1 cellular context compared by ENCODE assay signal in the genomic region with DNA sequence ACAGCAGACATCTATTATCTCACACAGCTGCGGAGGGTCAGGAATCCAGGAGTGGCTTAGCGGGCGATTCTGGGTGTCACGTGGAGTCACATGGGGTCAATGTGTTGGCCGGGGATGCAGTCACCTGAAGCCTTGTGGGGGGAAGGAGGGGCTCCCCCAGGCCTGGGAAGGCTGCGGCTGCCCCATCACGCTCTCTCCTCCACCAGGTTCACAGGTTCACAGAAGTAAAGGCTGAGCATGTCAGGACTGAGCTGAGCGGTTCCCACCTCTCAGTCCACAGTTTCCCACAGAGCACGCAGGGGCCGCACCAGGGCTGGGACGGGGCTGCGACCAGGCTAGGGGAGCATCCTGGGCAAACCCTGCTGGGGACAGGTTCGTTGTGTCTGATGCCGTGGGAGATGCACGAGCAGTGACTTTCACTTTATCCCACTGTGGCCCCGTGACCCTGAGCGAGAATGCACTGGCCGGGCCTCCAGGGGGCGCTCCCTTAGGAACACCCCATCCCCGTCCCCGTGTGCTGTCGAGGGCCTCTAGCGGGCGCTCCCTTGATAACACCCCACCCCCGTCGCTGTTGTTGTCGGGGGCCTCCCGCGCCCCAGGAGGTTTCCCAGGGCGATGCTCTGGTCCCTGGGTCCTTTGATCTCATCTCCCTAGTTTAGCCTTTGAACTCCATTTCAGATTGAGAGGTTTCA.
TF ChIP-seq lines count a peak whose summit lies in the region.

No MANE protein-coding gene starts in this region.

TF ChIP-seq in HepG2, 621 proteins besides CTCF, POLR2A, EP300 and RAD21 (continued from another document and continues in another):
- TF ChIP-seq ZNF83 (CRISPR knock-in tag; IDR thresholded peaks at IDR 0.05; ENCODE audit: borderline replicate concordance) = 0 out of 2 replicates have a peak, but pooled peaks have one; percentile 21
- TF ChIP-seq NCOA5 (CRISPR knock-in tag; IDR thresholded peaks at IDR 0.05) = no peak
- TF ChIP-seq, protein P1, sequence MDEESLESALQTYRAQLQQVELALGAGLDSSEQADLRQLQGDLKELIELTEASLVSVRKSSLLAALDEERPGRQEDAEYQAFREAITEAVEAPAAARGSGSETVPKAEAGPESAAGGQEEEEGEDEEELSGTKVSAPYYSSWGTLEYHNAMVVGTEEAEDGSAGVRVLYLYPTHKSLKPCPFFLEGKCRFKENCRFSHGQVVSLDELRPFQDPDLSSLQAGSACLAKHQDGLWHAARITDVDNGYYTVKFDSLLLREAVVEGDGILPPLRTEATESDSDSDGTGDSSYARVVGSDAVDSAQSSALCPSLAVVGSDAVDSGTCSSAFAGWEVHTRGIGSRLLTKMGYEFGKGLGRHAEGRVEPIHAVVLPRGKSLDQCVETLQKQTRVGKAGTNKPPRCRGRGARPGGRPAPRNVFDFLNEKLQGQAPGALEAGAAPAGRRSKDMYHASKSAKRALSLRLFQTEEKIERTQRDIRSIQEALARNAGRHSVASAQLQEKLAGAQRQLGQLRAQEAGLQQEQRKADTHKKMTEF (CRISPR knock-in tag; IDR thresholded peaks at IDR 0.05) = peak; percentile 68
- TF ChIP-seq ZNF619 (CRISPR knock-in tag; IDR thresholded peaks at IDR 0.05) = no peak
- TF ChIP-seq NFIB (CRISPR knock-in tag; IDR thresholded peaks at IDR 0.05; ENCODE audit: borderline replicate concordance) = no peak
- TF ChIP-seq TGIF2 (CRISPR knock-in tag; IDR thresholded peaks at IDR 0.05) = no peak
- no peak for TF ChIP-seq NRL (CRISPR knock-in tag; IDR thresholded peaks at IDR 0.05; ENCODE audit: borderline replicate concordance)
- TF ChIP-seq, protein P2, sequence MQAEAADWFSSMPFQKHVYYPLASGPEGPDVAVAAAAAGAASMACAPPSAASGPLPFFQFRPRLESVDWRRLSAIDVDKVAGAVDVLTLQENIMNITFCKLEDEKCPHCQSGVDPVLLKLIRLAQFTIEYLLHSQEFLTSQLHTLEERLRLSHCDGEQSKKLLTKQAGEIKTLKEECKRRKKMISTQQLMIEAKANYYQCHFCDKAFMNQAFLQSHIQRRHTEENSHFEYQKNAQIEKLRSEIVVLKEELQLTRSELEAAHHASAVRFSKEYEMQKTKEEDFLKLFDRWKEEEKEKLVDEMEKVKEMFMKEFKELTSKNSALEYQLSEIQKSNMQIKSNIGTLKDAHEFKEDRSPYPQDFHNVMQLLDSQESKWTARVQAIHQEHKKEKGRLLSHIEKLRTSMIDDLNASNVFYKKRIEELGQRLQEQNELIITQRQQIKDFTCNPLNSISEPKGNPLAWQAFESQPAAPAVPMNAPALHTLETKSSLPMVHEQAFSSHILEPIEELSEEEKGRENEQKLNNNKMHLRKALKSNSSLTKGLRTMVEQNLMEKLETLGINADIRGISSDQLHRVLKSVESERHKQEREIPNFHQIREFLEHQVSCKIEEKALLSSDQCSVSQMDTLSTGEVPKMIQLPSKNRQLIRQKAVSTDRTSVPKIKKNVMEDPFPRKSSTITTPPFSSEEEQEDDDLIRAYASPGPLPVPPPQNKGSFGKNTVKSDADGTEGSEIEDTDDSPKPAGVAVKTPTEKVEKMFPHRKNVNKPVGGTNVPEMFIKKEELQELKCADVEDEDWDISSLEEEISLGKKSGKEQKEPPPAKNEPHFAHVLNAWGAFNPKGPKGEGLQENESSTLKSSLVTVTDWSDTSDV (CRISPR knock-in tag; IDR thresholded peaks at IDR 0.05) = no peak
- TF ChIP-seq, protein P3, sequence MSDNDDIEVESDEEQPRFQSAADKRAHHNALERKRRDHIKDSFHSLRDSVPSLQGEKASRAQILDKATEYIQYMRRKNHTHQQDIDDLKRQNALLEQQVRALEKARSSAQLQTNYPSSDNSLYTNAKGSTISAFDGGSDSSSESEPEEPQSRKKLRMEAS (IDR thresholded peaks at IDR 0.05) = peak; percentile 36; the same call in 1 of the 2 replicates
- no peak for TF ChIP-seq ZNF33A (CRISPR knock-in tag; IDR thresholded peaks at IDR 0.05; ENCODE audit: borderline replicate concordance)
- TF ChIP-seq ZBTB42 (CRISPR knock-in tag; IDR thresholded peaks at IDR 0.05) = no peak
- TF ChIP-seq ZFP36L1 (CRISPR knock-in tag; IDR thresholded peaks at IDR 0.05) = no peak
- no peak for TF ChIP-seq ZNF207 (IDR thresholded peaks at IDR 0.05; ENCODE audit: borderline replicate concordance)
- TF ChIP-seq, protein P4, sequence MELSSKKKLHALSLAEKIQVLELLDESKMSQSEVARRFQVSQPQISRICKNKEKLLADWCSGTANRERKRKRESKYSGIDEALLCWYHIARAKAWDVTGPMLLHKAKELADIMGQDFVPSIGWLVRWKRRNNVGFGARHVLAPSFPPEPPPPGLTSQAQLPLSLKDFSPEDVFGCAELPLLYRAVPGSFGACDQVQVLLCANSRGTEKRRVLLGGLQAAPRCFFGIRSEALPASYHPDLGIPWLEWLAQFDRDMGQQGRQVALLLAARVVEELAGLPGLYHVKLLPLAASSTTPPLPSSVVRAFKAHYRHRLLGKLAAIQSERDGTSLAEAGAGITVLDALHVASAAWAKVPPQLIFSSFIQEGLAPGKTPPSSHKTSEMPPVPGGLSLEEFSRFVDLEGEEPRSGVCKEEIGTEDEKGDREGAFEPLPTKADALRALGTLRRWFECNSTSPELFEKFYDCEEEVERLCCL (CRISPR knock-in tag; IDR thresholded peaks at IDR 0.05; ENCODE audit: borderline replicate concordance) = 0 out of 2 replicates have a peak, but pooled peaks have one; percentile 32
- no peak for TF ChIP-seq ZNF607 (CRISPR knock-in tag; IDR thresholded peaks at IDR 0.05; ENCODE audit: borderline replicate concordance)
- no peak for TF ChIP-seq RFX1 (IDR thresholded peaks at IDR 0.05)
- TF ChIP-seq, protein P5, sequence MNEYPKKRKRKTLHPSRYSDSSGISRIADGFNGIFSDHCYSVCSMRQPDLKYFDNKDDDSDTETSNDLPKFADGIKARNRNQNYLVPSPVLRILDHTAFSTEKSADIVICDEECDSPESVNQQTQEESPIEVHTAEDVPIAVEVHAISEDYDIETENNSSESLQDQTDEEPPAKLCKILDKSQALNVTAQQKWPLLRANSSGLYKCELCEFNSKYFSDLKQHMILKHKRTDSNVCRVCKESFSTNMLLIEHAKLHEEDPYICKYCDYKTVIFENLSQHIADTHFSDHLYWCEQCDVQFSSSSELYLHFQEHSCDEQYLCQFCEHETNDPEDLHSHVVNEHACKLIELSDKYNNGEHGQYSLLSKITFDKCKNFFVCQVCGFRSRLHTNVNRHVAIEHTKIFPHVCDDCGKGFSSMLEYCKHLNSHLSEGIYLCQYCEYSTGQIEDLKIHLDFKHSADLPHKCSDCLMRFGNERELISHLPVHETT (CRISPR knock-in tag; conservative IDR thresholded peaks at IDR 0.05) = no peak
- TF ChIP-seq ZNF256 (CRISPR knock-in tag; conservative IDR thresholded peaks at IDR 0.05) = 0 out of 2 replicates have a peak, but pooled peaks have one; percentile 30
- TF ChIP-seq ZNF790 (CRISPR knock-in tag; IDR thresholded peaks at IDR 0.05; ENCODE audit: borderline replicate concordance) = no peak
- TF ChIP-seq BCL6 (CRISPR knock-in tag; IDR thresholded peaks at IDR 0.05) = no peak
- TF ChIP-seq REPIN1 (CRISPR knock-in tag; IDR thresholded peaks at IDR 0.05; ENCODE audit: borderline replicate concordance, low read depth) = no peak
- TF ChIP-seq ZNF850 (CRISPR knock-in tag; conservative IDR thresholded peaks at IDR 0.05) = no peak
- TF ChIP-seq KLF6 (CRISPR knock-in tag; IDR thresholded peaks at IDR 0.05) = no peak
- no peak for TF ChIP-seq ZNF670 (CRISPR knock-in tag; IDR thresholded peaks at IDR 0.05; ENCODE audit: borderline replicate concordance)
- no peak; the same call in 1 of the 2 replicates for TF ChIP-seq ZNF567 (CRISPR knock-in tag; IDR thresholded peaks at IDR 0.05; ENCODE audit: borderline replicate concordance)
- TF ChIP-seq MEIS1 (CRISPR knock-in tag; IDR thresholded peaks at IDR 0.05; ENCODE audit: borderline replicate concordance) = peak; percentile 53; the same call in 1 of the 2 replicates
- TF ChIP-seq JUNB (CRISPR knock-in tag; IDR thresholded peaks at IDR 0.05; ENCODE audit: borderline replicate concordance) = no peak
- TF ChIP-seq ZNF782 (CRISPR knock-in tag; IDR thresholded peaks at IDR 0.05; ENCODE audit: borderline replicate concordance) = 0 out of 2 replicates have a peak, but pooled peaks have one; percentile 52
- TF ChIP-seq, protein P6, sequence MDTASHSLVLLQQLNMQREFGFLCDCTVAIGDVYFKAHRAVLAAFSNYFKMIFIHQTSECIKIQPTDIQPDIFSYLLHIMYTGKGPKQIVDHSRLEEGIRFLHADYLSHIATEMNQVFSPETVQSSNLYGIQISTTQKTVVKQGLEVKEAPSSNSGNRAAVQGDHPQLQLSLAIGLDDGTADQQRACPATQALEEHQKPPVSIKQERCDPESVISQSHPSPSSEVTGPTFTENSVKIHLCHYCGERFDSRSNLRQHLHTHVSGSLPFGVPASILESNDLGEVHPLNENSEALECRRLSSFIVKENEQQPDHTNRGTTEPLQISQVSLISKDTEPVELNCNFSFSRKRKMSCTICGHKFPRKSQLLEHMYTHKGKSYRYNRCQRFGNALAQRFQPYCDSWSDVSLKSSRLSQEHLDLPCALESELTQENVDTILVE (CRISPR knock-in tag; IDR thresholded peaks at IDR 0.05) = 0 out of 2 replicates have a peak, but pooled peaks have one; percentile 57
- no peak for TF ChIP-seq EHMT2 (IDR thresholded peaks at IDR 0.05; ENCODE audit: borderline replicate concordance, low read depth, low read length)
- peak; percentile 46; the same call in 1 of the 2 replicates for TF ChIP-seq MXD4 (CRISPR knock-in tag; IDR thresholded peaks at IDR 0.05)
- TF ChIP-seq PPARG (CRISPR knock-in tag; conservative IDR thresholded peaks at IDR 0.05) = no peak
- no peak for TF ChIP-seq ATF7-NPFF (CRISPR knock-in tag; IDR thresholded peaks at IDR 0.05; ENCODE audit: low read depth)
- TF ChIP-seq, protein P7, sequence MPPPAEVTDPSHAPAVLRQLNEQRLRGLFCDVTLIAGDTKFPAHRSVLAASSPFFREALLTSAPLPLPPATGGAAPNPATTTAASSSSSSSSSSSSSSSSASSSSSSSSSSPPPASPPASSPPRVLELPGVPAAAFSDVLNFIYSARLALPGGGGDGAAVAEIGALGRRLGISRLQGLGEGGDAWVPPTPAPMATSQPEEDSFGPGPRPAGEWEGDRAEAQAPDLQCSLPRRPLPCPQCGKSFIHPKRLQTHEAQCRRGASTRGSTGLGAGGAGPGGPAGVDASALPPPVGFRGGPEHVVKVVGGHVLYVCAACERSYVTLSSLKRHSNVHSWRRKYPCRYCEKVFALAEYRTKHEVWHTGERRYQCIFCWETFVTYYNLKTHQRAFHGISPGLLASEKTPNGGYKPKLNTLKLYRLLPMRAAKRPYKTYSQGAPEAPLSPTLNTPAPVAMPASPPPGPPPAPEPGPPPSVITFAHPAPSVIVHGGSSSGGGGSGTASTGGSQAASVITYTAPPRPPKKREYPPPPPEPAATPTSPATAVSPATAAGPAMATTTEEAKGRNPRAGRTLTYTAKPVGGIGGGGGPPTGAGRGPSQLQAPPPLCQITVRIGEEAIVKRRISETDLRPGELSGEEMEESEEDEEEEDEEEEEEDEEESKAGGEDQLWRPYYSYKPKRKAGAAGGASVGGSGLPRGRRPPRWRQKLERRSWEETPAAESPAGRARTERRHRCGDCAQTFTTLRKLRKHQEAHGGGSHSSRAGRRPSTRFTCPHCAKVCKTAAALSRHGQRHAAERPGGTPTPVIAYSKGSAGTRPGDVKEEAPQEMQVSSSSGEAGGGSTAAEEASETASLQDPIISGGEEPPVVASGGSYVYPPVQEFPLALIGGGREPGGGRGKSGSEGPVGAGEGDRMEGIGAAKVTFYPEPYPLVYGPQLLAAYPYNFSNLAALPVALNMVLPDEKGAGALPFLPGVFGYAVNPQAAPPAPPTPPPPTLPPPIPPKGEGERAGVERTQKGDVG (CRISPR knock-in tag; IDR thresholded peaks at IDR 0.05; ENCODE audit: borderline replicate concordance) = peak; percentile 36; the same call in 1 of the 2 replicates
- TF ChIP-seq ZNF234 (CRISPR knock-in tag; conservative IDR thresholded peaks at IDR 0.05) = no peak
- TF ChIP-seq, protein P8, sequence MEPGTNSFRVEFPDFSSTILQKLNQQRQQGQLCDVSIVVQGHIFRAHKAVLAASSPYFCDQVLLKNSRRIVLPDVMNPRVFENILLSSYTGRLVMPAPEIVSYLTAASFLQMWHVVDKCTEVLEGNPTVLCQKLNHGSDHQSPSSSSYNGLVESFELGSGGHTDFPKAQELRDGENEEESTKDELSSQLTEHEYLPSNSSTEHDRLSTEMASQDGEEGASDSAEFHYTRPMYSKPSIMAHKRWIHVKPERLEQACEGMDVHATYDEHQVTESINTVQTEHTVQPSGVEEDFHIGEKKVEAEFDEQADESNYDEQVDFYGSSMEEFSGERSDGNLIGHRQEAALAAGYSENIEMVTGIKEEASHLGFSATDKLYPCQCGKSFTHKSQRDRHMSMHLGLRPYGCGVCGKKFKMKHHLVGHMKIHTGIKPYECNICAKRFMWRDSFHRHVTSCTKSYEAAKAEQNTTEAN (CRISPR knock-in tag; conservative IDR thresholded peaks at IDR 0.05) = 0 out of 2 replicates have a peak, but pooled peaks have one; percentile 24
- no peak for TF ChIP-seq KDM5B (CRISPR knock-in tag; IDR thresholded peaks at IDR 0.05; ENCODE audit: borderline replicate concordance)
- 0 out of 2 replicates have a peak, but pooled peaks have one; percentile 20 for TF ChIP-seq SOX5 (CRISPR knock-in tag; IDR thresholded peaks at IDR 0.05; ENCODE audit: borderline replicate concordance)
- TF ChIP-seq HDAC2 (CRISPR knock-in tag; IDR thresholded peaks at IDR 0.05) = peak; percentile 11; the same call in 1 of the 2 replicates
- TF ChIP-seq, protein P9, sequence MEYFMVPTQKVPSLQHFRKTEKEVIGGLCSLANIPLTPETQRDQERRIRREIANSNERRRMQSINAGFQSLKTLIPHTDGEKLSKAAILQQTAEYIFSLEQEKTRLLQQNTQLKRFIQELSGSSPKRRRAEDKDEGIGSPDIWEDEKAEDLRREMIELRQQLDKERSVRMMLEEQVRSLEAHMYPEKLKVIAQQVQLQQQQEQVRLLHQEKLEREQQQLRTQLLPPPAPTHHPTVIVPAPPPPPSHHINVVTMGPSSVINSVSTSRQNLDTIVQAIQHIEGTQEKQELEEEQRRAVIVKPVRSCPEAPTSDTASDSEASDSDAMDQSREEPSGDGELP (IDR thresholded peaks at IDR 0.05; ENCODE audit: borderline replicate concordance, low read depth) = peak; percentile 22; the same call in 1 of the 2 replicates
- TF ChIP-seq HES4 (CRISPR knock-in tag; IDR thresholded peaks at IDR 0.05; ENCODE audit: borderline replicate concordance) = no peak
- TF ChIP-seq SOX13 (IDR thresholded peaks at IDR 0.05) = no peak
- TF ChIP-seq SOX13 (CRISPR knock-in tag; conservative IDR thresholded peaks at IDR 0.05 in 1 of 2, IDR thresholded peaks at IDR 0.05 in 1 of 2) = peak in 1 of 2 experiments; percentile 42; a peak in 1 of 4 replicates
- TF ChIP-seq ZNF569 (CRISPR knock-in tag; IDR thresholded peaks at IDR 0.05; ENCODE audit: borderline replicate concordance) = no peak
- TF ChIP-seq, protein P10, sequence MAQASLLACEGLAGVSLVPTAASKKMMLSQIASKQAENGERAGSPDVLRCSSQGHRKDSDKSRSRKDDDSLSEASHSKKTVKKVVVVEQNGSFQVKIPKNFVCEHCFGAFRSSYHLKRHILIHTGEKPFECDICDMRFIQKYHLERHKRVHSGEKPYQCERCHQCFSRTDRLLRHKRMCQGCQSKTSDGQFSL (CRISPR knock-in tag; IDR thresholded peaks at IDR 0.05) = peak; percentile 74
- 0 out of 2 replicates have a peak, but pooled peaks have one; percentile 15 for TF ChIP-seq ZNF792 (CRISPR knock-in tag; IDR thresholded peaks at IDR 0.05)
- no peak for TF ChIP-seq RARG (CRISPR knock-in tag; IDR thresholded peaks at IDR 0.05; ENCODE audit: low read depth)
- no peak for TF ChIP-seq ZNF749 (CRISPR knock-in tag; IDR thresholded peaks at IDR 0.05; ENCODE audit: borderline replicate concordance)
